Comparison of ENCODE assay signal across 25 cellular contexts in genomic region chr1:41640756-41641482, GRCh38.
A peak's percentile ranks its signal among the peaks of the same experiment; 100 is the strongest.
DNase-seq lines count a peak whose midpoint lies in the region; ATAC-seq and TF ChIP-seq lines count a peak whose summit lies in the region.
"Had no signal": no experiment of that assay in that cellular context is flagged by ENCODE, and none has a peak within 500 bp of the region (broad histone marks: within the 10 kb centered on the region; RNA-seq: fewer than 3 reads in every experiment).

No MANE protein-coding gene starts in this region.

- intact Hi-C loops in natural killer cell (cut with micrococcal nuclease): no loop called here
- intact Hi-C loops in heart left ventricle (cut with DNase I): no loop called here

- H3K9me3 ChIP-seq in endodermal cell (ENCODE audit: control insufficient read depth, low read length) (no peaks in the 10 kb centered on the region), heart left ventricle (no peaks in the 10 kb centered on the region)
- H3K9me3 ChIP-seq: uterus had no signal

- H3K4me1 Mint-ChIP-seq in natural killer cell treated with Interleukin-12 subunit alpha and Interleukin-12 subunit beta and Interleukin-15 and Interleukin-18, amount 100 ng/mL, for 72 hours (ENCODE audit: low read depth in 2 of 2): peaks cover 24 to 25% of the 10 kb centered on the region in 2 donors
- H3K4me1 Mint-ChIP-seq in natural killer cell: peaks cover 31 to 33% of the 10 kb centered on the region in 2 donors
- peaks cover 24 to 52% (median 43%) of the 10 kb centered on the region in 3 donors for H3K4me1 Mint-ChIP-seq in IgD-negative memory B cell
- no peaks in the 10 kb centered on the region for H3K4me1 Mint-ChIP-seq in endodermal cell

- H3K4me3 Mint-ChIP-seq in natural killer cell treated with Interleukin-12 subunit alpha and Interleukin-12 subunit beta and Interleukin-15 and Interleukin-18, amount 100 ng/mL, for 72 hours: no peak overlapping the region
- H3K4me3 Mint-ChIP-seq in natural killer cell (no peak overlapping the region), IgD-negative memory B cell (peak overlapping the region in 2 of 4 donors; percentile 18 to 56), endodermal cell (no peak overlapping the region)
- H3K4me3 Mint-ChIP-seq: activated CD4-positive, alpha-beta T cell treated with anti-CD3 and anti-CD28 coated beads, Interleukin-2, amount 10 ng/mL, durations not matched to agents 24 days and 14 days; activated naive CD8-positive, alpha-beta T cell; CD4-positive, alpha-beta T cell; GM23338; immature natural killer cell had no signal

- no peaks in the 10 kb centered on the region for H3K9me3 Mint-ChIP-seq in natural killer cell treated with Interleukin-12 subunit alpha and Interleukin-12 subunit beta and Interleukin-15 and Interleukin-18, amount 100 ng/mL, for 72 hours
- H3K9me3 Mint-ChIP-seq in natural killer cell: no peaks in the 10 kb centered on the region
- no peaks in the 10 kb centered on the region for H3K9me3 Mint-ChIP-seq in IgD-negative memory B cell
- H3K9me3 Mint-ChIP-seq in endodermal cell: no peaks in the 10 kb centered on the region
- H3K9me3 Mint-ChIP-seq: activated CD4-positive, alpha-beta T cell treated with anti-CD3 and anti-CD28 coated beads, Interleukin-2, amount 10 ng/mL, durations not matched to agents 24 days and 14 days; CD4-positive, alpha-beta T cell; GM23338; immature natural killer cell had no signal

- peak; percentile 44 for DNase-seq in natural killer cell treated with Interleukin-12 subunit alpha and Interleukin-12 subunit beta and Interleukin-15 and Interleukin-18, amount 100 ng/mL, for 72 hours (ENCODE audit: low spot score)
- DNase-seq in natural killer cell (no peak), endodermal cell (peak; percentile 13), heart left ventricle (no peak), NCI-H2029 (lab: John Stamatoyannopoulos, UW) (no peak), SIG-M5 (lab: John Stamatoyannopoulos, UW) (no peak)
- DNase-seq: CD4-positive, alpha-beta T cell; cerebellar nuclear complex; immature natural killer cell; NCI-H1092 treated with DMSO at 0.1 percent for 48 hours; NCI-H1930; NCI-H2227 treated with DMSO at 0.1 percent for 48 hours; NCI-H82; PC-9; SHP77; substantia nigra; uterus had no signal

- no peaks in the 10 kb centered on the region for H3K36me3 Mint-ChIP-seq in natural killer cell treated with Interleukin-12 subunit alpha and Interleukin-12 subunit beta and Interleukin-15 and Interleukin-18, amount 100 ng/mL, for 72 hours
- H3K36me3 Mint-ChIP-seq in natural killer cell (no peaks in the 10 kb centered on the region), IgD-negative memory B cell (no peaks in the 10 kb centered on the region), endodermal cell (ENCODE audit: low read depth) (no peaks in the 10 kb centered on the region)
- H3K36me3 Mint-ChIP-seq: immature natural killer cell had no signal

- ATAC-seq in natural killer cell treated with Interleukin-12 subunit alpha and Interleukin-12 subunit beta and Interleukin-15 and Interleukin-18, amount 100 ng/mL, for 72 hours: peak in 1 of 2 donors; percentile 7
- no peak for ATAC-seq in natural killer cell
- no peak for ATAC-seq in heart left ventricle
- no peak for ATAC-seq in GM21423 (IDR thresholded peaks at IDR 0.05; ENCODE audit: unreplicated experiment)
- ATAC-seq: GM23338, right cardiac atrium had no signal

- no peaks in the 10 kb centered on the region for H3K4me1 ChIP-seq in endodermal cell (ENCODE audit: control insufficient read depth, insufficient read depth, low read length)
- H3K4me1 ChIP-seq in heart left ventricle: peaks cover 0 to 13% (median 0%) of the 10 kb centered on the region in 12 donors
- H3K4me1 ChIP-seq: parathyroid adenoma, uterus had no signal

- H3K27ac ChIP-seq in endodermal cell (ENCODE audit: low read depth, low read length): no peak overlapping the region
- H3K27ac ChIP-seq in heart left ventricle: no peak overlapping the region
- H3K27ac ChIP-seq: hepatocyte, parathyroid adenoma, PC-9, uterus had no signal

- TF ChIP-seq CTCF in natural killer cell (IDR thresholded peaks at IDR 0.05): no peak
- TF ChIP-seq CTCF in endodermal cell (conservative IDR thresholded peaks at IDR 0.05): no peak
- no peak for TF ChIP-seq CTCF in heart left ventricle (IDR thresholded peaks at IDR 0.05)

- no peak for TF ChIP-seq POLR2A in heart left ventricle (IDR thresholded peaks at IDR 0.05)

- H3K27me3 ChIP-seq in endodermal cell (ENCODE audit: control insufficient read depth, insufficient read depth, low read length, poor library complexity, severe bottlenecking) (no peaks in the 10 kb centered on the region), heart left ventricle (no peaks in the 10 kb centered on the region)
- H3K27me3 ChIP-seq: hepatocyte, uterus had no signal

- H3K9ac ChIP-seq in endodermal cell (ENCODE audit: extremely low read depth, low read length, poor library complexity, severe bottlenecking): no peak overlapping the region
- H3K9ac ChIP-seq: parathyroid adenoma had no signal

- no peaks in the 10 kb centered on the region for H3K27me3 Mint-ChIP-seq in natural killer cell treated with Interleukin-12 subunit alpha and Interleukin-12 subunit beta and Interleukin-15 and Interleukin-18, amount 100 ng/mL, for 72 hours
- H3K27me3 Mint-ChIP-seq in natural killer cell (ENCODE audit: low read depth in 2 of 2) (no peaks in the 10 kb centered on the region), IgD-negative memory B cell (no peaks in the 10 kb centered on the region), endodermal cell (ENCODE audit: insufficient read depth) (no peaks in the 10 kb centered on the region)
- H3K27me3 Mint-ChIP-seq: activated CD4-positive, alpha-beta T cell treated with anti-CD3 and anti-CD28 coated beads, Interleukin-2, amount 10 ng/mL, durations not matched to agents 24 days and 14 days; activated naive CD8-positive, alpha-beta T cell; CD4-positive, alpha-beta T cell had no signal

- no peak overlapping the region for H3K27ac Mint-ChIP-seq in natural killer cell treated with Interleukin-12 subunit alpha and Interleukin-12 subunit beta and Interleukin-15 and Interleukin-18, amount 100 ng/mL, for 72 hours
- H3K27ac Mint-ChIP-seq in natural killer cell (no peak overlapping the region), IgD-negative memory B cell (peak overlapping the region in 2 of 3 donors; percentile 17 to 79), endodermal cell (no peak overlapping the region)
- H3K27ac Mint-ChIP-seq: activated CD4-positive, alpha-beta T cell treated with anti-CD3 and anti-CD28 coated beads, Interleukin-2, amount 10 ng/mL, durations not matched to agents 24 days and 14 days; activated naive CD8-positive, alpha-beta T cell; CD4-positive, alpha-beta T cell; GM23338 had no signal

- H3K36me3 ChIP-seq in endodermal cell (ENCODE audit: control insufficient read depth, insufficient read depth, low read length) (no peaks in the 10 kb centered on the region), heart left ventricle (no peaks in the 10 kb centered on the region)
- H3K36me3 ChIP-seq: uterus had no signal

- no peak overlapping the region for H3K4me3 ChIP-seq in endodermal cell (ENCODE audit: low read length)
- no peak overlapping the region for H3K4me3 ChIP-seq in heart left ventricle
- H3K4me3 ChIP-seq: GM23338, hepatocyte, PC-9, uterus had no signal

- 91 to 94% methylated on average over 2 to 8 of the region's 8 CpGs for WGBS in endodermal cell (ENCODE audit: insufficient coverage in 1 of 2, insufficient read length in 1 of 2), 2 experiments
- 94 to 98% (median 96%) methylated on average over 8 of the region's 8 CpGs for WGBS in heart left ventricle, 4 donors

Comparison
In these comparisons a context has a peak if more than half of its experiments do, and no peak if none do; other contexts are left out.
1. DNase-seq: peak in natural killer cell treated with Interleukin-12 subunit alpha and Interleukin-12 subunit beta and Interleukin-15 and Interleukin-18, amount 100 ng/mL, for 72 hours (single experiment) and endodermal cell (single experiment); none in natural killer cell (single experiment), heart left ventricle (0 of 5), NCI-H2029 (single experiment) and SIG-M5 (single experiment).
2. H3K27ac Mint-ChIP-seq: peak in IgD-negative memory B cell (2 of 3); none in natural killer cell treated with Interleukin-12 subunit alpha and Interleukin-12 subunit beta and Interleukin-15 and Interleukin-18, amount 100 ng/mL, for 72 hours (0 of 2), natural killer cell (0 of 2) and endodermal cell (single experiment).